ENCODE assay signal across 15 cellular contexts in genomic region chr6:89992818-89993217, GRCh38.
DNase-seq lines count a peak whose midpoint lies in the region; ATAC-seq and TF ChIP-seq lines count a peak whose summit lies in the region.
"Had no signal": no experiment of that assay in that cellular context is flagged by ENCODE, and none has a peak within 500 bp of the region (broad histone marks: within the 10 kb centered on the region; RNA-seq: fewer than 3 reads in every experiment).

No MANE protein-coding gene starts in this region.

- peaks cover 86% of the 10 kb centered on the region for H3K4me1 Mint-ChIP-seq in activated naive CD4-positive, alpha-beta T cell treated with anti-CD3 and anti-CD28 coated beads for 36 hours (ENCODE audit: low read depth)
- peaks cover 3% of the 10 kb centered on the region for H3K4me1 Mint-ChIP-seq in type B pancreatic cell (ENCODE audit: unreplicated experiment)
- peaks cover 0 to 3% of the 10 kb centered on the region in 2 donors for H3K4me1 Mint-ChIP-seq in natural killer cell treated with Interleukin-12 subunit alpha and Interleukin-12 subunit beta and Interleukin-15 and Interleukin-18, amount 100 ng/mL, for 72 hours (ENCODE audit: low read depth in 2 of 2)

- peaks cover 47% of the 10 kb centered on the region for H3K36me3 Mint-ChIP-seq in activated naive CD4-positive, alpha-beta T cell treated with anti-CD3 and anti-CD28 coated beads for 36 hours (ENCODE audit: low read depth)
- H3K36me3 Mint-ChIP-seq in type B pancreatic cell: peaks cover 10% of the 10 kb centered on the region
- no peaks in the 10 kb centered on the region for H3K36me3 Mint-ChIP-seq in natural killer cell treated with Interleukin-12 subunit alpha and Interleukin-12 subunit beta and Interleukin-15 and Interleukin-18, amount 100 ng/mL, for 72 hours

- no peaks in the 10 kb centered on the region for H3K27me3 Mint-ChIP-seq in activated naive CD4-positive, alpha-beta T cell treated with anti-CD3 and anti-CD28 coated beads for 36 hours (ENCODE audit: low read depth)
- no peaks in the 10 kb centered on the region for H3K27me3 Mint-ChIP-seq in type B pancreatic cell
- no peaks in the 10 kb centered on the region for H3K27me3 Mint-ChIP-seq in natural killer cell treated with Interleukin-12 subunit alpha and Interleukin-12 subunit beta and Interleukin-15 and Interleukin-18, amount 100 ng/mL, for 72 hours

- no peak overlapping the region for H3K4me3 Mint-ChIP-seq in activated naive CD4-positive, alpha-beta T cell treated with anti-CD3 and anti-CD28 coated beads for 36 hours
- H3K4me3 Mint-ChIP-seq in type B pancreatic cell: no peak overlapping the region
- no peak overlapping the region for H3K4me3 Mint-ChIP-seq in natural killer cell treated with Interleukin-12 subunit alpha and Interleukin-12 subunit beta and Interleukin-15 and Interleukin-18, amount 100 ng/mL, for 72 hours

- peak overlapping the region; percentile 25 for H3K27ac Mint-ChIP-seq in activated naive CD4-positive, alpha-beta T cell treated with anti-CD3 and anti-CD28 coated beads for 36 hours
- H3K27ac Mint-ChIP-seq in type B pancreatic cell: peak overlapping the region; percentile 15
- H3K27ac Mint-ChIP-seq in natural killer cell treated with Interleukin-12 subunit alpha and Interleukin-12 subunit beta and Interleukin-15 and Interleukin-18, amount 100 ng/mL, for 72 hours: no peak overlapping the region

- CTCF ChIA-PET in activated naive CD4-positive, alpha-beta T cell treated with anti-CD3 and anti-CD28 coated beads for 36 hours (lab: Charles Lee): interaction anchor here (0.7 kb wide), 1 partner anchor 255 kb away, joined by 3 read pairs; no protein-coding TSS in a partner anchor

- no peak for DNase-seq in activated naive CD4-positive, alpha-beta T cell treated with anti-CD3 and anti-CD28 coated beads for 36 hours
- no peak for DNase-seq in activated naive CD4-positive, alpha-beta T cell (lab: John Stamatoyannopoulos, UW)
- DNase-seq in SK-N-DZ (ENCODE audit: low spot score): peak; percentile 29
- peak; percentile 33 for DNase-seq in islet precursor cell
- no peak for DNase-seq in type B pancreatic cell (ENCODE audit: extremely low spot score, unreplicated experiment)
- DNase-seq in natural killer cell treated with Interleukin-12 subunit alpha and Interleukin-12 subunit beta and Interleukin-15 and Interleukin-18, amount 100 ng/mL, for 72 hours (ENCODE audit: low spot score): no peak
- DNase-seq: Kasumi-1, MG63, NCI-H1048, NCI-H1436 treated with DMSO at 0.1 percent for 48 hours, NCI-H2081, NCI-H748 treated with DMSO at 0.1 percent for 48 hours, SHP77 treated with DMSO at 0.1 percent for 48 hours had no signal

- intact Hi-C loops in activated naive CD4-positive, alpha-beta T cell treated with anti-CD3 and anti-CD28 coated beads for 36 hours (cut with micrococcal nuclease): loop anchor here (1.0 kb wide), 1 partner anchor 15 kb away; no protein-coding TSS in a partner anchor

- ATAC-seq in HG03439 (IDR thresholded peaks at IDR 0.05; ENCODE audit: unreplicated experiment): no peak
- ATAC-seq in natural killer cell treated with Interleukin-12 subunit alpha and Interleukin-12 subunit beta and Interleukin-15 and Interleukin-18, amount 100 ng/mL, for 72 hours: no peak
- ATAC-seq: A549 had no signal

- no peak for TF ChIP-seq CTCF in type B pancreatic cell (conservative IDR thresholded peaks at IDR 0.05)

- no peaks in the 10 kb centered on the region for H3K9me3 Mint-ChIP-seq in activated naive CD4-positive, alpha-beta T cell treated with anti-CD3 and anti-CD28 coated beads for 36 hours
- H3K9me3 Mint-ChIP-seq in type B pancreatic cell: no peaks in the 10 kb centered on the region
- H3K9me3 Mint-ChIP-seq in natural killer cell treated with Interleukin-12 subunit alpha and Interleukin-12 subunit beta and Interleukin-15 and Interleukin-18, amount 100 ng/mL, for 72 hours: no peaks in the 10 kb centered on the region

Comparison
In these comparisons a context has a peak if more than half of its experiments do, and no peak if none do; other contexts are left out.
1. DNase-seq: peak in SK-N-DZ (single experiment) and islet precursor cell (single experiment); none in activated naive CD4-positive, alpha-beta T cell treated with anti-CD3 and anti-CD28 coated beads for 36 hours (single experiment), activated naive CD4-positive, alpha-beta T cell (0 of 4), type B pancreatic cell (single experiment) and natural killer cell treated with Interleukin-12 subunit alpha and Interleukin-12 subunit beta and Interleukin-15 and Interleukin-18, amount 100 ng/mL, for 72 hours (single experiment).
2. H3K27ac Mint-ChIP-seq: peak in activated naive CD4-positive, alpha-beta T cell treated with anti-CD3 and anti-CD28 coated beads for 36 hours (single experiment) and type B pancreatic cell (single experiment); none in natural killer cell treated with Interleukin-12 subunit alpha and Interleukin-12 subunit beta and Interleukin-15 and Interleukin-18, amount 100 ng/mL, for 72 hours (0 of 2).